In genomic region chr9:91817106-91817492, GRCh38 we compare ENCODE assay signal across 1 cellular context.
TF ChIP-seq lines count a peak whose summit lies in the region.

No MANE protein-coding gene starts in this region.

TF ChIP-seq in SK-N-SH, 30 proteins besides CTCF, POLR2A, EP300 and RAD21 (continued from another document):
- TF ChIP-seq REST (IDR thresholded peaks at IDR 0.05; ENCODE audit: low read depth, low read length) (no peak), SMC3 (IDR thresholded peaks at IDR 0.05; ENCODE audit: low read depth, low read length) (no peak), ZBTB33 (IDR thresholded peaks at IDR 0.05; ENCODE audit: borderline replicate concordance, low read depth) (no peak), FOXJ3 (CRISPR knock-in tag; IDR thresholded peaks at IDR 0.05) (no peak), FOXM1 (IDR thresholded peaks at IDR 0.05; ENCODE audit: low read depth) (no peak)
